ENCODE assay signal across 1 cellular context in genomic region chr11:61077936-61078335, GRCh38.
TF ChIP-seq lines count a peak whose summit lies in the region.

No MANE protein-coding gene starts in this region.

TF ChIP-seq in IMR-90, 13 proteins besides CTCF, POLR2A, EP300 and RAD21:
- TF ChIP-seq RCOR1 (IDR thresholded peaks at IDR 0.05; ENCODE audit: insufficient replicate concordance, low read length) = no peak
- no peak for TF ChIP-seq MXI1 (IDR thresholded peaks at IDR 0.05; ENCODE audit: borderline replicate concordance, low read depth, low read length)
- no peak for TF ChIP-seq FOS (IDR thresholded peaks at IDR 0.05; ENCODE audit: low read depth, low read length)
